ENCODE assay signal across 13 cellular contexts in the genomic region with DNA sequence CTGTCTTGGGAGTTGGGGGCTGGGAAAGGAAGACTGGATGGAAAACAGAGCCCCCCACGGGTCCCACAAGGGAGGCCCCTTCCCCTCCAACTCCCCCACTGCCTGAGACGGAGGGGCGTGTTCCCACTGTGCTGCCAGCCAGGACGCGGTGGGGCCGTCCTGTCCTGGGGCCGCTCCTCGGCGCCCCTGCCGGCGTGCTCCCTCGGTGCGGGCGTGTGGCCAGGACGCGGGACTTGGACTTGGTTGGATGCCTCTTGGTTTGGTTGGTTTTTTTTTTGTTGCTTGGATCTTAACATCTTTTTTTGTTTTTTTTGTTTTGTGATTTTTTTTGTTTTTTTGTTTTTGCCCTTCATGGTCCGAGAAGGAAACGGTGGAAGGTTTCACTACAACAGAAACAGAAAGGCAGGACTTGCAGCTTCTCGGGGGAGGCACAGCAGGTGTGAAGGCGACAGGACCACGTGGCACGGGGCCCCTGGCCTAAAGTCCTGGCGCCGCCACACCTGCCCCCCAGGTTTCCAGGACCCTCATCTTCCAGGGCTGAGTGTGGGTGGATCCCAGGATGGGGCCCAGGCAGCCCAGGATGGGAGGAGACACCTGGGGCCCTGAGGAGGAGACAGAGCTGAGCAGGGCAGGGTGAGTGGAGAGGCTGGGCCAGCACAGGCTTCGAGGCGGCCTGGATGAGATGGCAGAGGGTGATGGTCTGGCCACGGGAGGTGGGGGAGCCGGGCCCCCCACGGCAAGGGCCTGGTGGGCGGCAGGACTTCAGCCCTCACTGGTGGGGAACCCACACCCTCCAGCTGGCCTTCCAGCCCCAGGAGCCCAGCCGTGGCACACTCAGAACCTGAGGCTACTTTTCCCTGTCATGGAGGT. TPM values are rescaled to one million over a fixed set of nuclear protein-coding genes. Genes with fewer than 3 reads are reported as not detected.
A peak's percentile ranks its signal among the peaks of the same experiment; 100 is the strongest.
DNase-seq lines count a peak whose midpoint lies in the region; ATAC-seq and TF ChIP-seq lines count a peak whose summit lies in the region.
"Had no signal": no experiment of that assay in that cellular context is flagged by ENCODE, and none has a peak within 500 bp of the region (broad histone marks: within the 10 kb centered on the region; RNA-seq: fewer than 3 reads in every experiment).

No MANE protein-coding gene starts in this region.

- H3K4me3 ChIP-seq in astrocyte of the spinal cord (ENCODE audit: low read depth, low read length) (no peak overlapping the region), cardiac muscle cell (no peak overlapping the region)

- no peaks in the 10 kb centered on the region for H3K27me3 ChIP-seq in cardiac muscle cell

- H3K9me3 ChIP-seq in cardiac muscle cell (ENCODE audit: low read depth) = no peaks in the 10 kb centered on the region

- in situ Hi-C loops in astrocyte of the spinal cord (cut with HindIII; ENCODE audit: low sequenced_read_pairs) = no loop called here

- peaks cover 3% of the 10 kb centered on the region for H3K4me1 ChIP-seq in cardiac muscle cell (ENCODE audit: low read depth)

- intact Hi-C loops in sciatic nerve (cut with DNase I) = loop anchor here (10.0 kb wide), 1 partner anchor 614 kb away; no protein-coding TSS in a partner anchor

- H3K36me3 ChIP-seq in cardiac muscle cell = no peaks in the 10 kb centered on the region

- no peak overlapping the region for H3K27ac ChIP-seq in cardiac muscle cell

- peak; percentile 46 for DNase-seq in Daoy (ENCODE audit: low read depth)
- DNase-seq in astrocyte of the spinal cord (ENCODE audit: low read depth, low spot score) = no peak
- DNase-seq in cardiac muscle cell (ENCODE audit: low read depth in 1 of 2, low spot score in 1 of 2) = peak in 1 of 2 donors; percentile 47
- no peak for DNase-seq in sciatic nerve (ENCODE audit: low spot score)
- no peak for DNase-seq in HCEC 1CT
- DNase-seq in occipital lobe (lab: John Stamatoyannopoulos, UW) = no peak
- DNase-seq in activated CD4-positive, CD25-positive, alpha-beta regulatory T cell treated with anti-CD3 and anti-CD28 coated beads, Interleukin-2, amount 50 U/mL, for 72 hours = no peak
- DNase-seq: amniotic stem cell, erythroblast, NCI-H1436 treated with DMSO at 0.1 percent for 48 hours, nucleus accumbens, T-helper 2 cell had no signal

- ATAC-seq in sciatic nerve = peak; percentile 49
- no peak for ATAC-seq in GM21423 (IDR thresholded peaks at IDR 0.05; ENCODE audit: unreplicated experiment)

- TF ChIP-seq CTCF in astrocyte of the spinal cord (IDR thresholded peaks at IDR 0.05; ENCODE audit: low read depth, low read length) = peak; percentile 45
- TF ChIP-seq CTCF in cardiac muscle cell (IDR thresholded peaks at IDR 0.05; ENCODE audit: low read depth, low read length) = peak; percentile 61

RNA-seq across cellular contexts. Expression of a gene that starts 16.1 kb away (rescaled TPM):
- 6.3 and 7.7 TPM in 2 replicates for total RNA-seq in Daoy (2014; rRNA removed; shearing (Covaris generic))
- 29.5 and 69.8 TPM in 2 replicates for total RNA-seq in cardiac muscle cell
- polyA plus RNA-seq in cardiac muscle cell = 48.8 and 56.1 TPM in 2 replicates
- 57.3 TPM for total RNA-seq in sciatic nerve
- total RNA-seq in occipital lobe = 5.8 TPM
